In the genomic region with DNA sequence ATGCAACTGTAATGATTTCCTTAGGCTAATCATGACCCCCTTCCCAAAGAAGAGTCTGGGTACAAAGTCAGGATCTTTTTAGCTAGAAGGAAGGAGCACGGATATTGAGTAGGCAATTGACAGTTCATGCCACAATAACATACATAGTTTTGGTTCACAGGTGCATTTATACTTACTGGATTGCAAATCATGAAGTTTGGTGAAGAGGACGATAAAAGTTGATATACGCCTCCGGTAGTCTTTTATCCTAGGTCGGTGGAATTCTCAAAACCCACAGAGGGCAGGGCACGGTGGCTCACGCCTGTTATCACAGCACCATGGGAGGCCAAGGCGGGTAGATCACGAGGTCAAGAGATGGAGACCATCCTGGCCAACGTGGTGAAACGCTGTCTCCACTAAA, we compare ENCODE assay signal across 4 cellular contexts.
"Had no signal": no experiment of that assay in that cellular context is flagged by ENCODE, and none has a peak within 500 bp of the region (broad histone marks: within the 10 kb centered on the region; RNA-seq: fewer than 3 reads in every experiment).

No MANE protein-coding gene starts in this region.

- H3K4me3 Mint-ChIP-seq: IgD-negative memory B cell had no signal

- DNase-seq: IMR-90, KBM-7, KG1 had no signal

- H3K36me3 Mint-ChIP-seq: IgD-negative memory B cell had no signal

- H3K27ac Mint-ChIP-seq: IgD-negative memory B cell had no signal

- H3K9me3 Mint-ChIP-seq: IgD-negative memory B cell had no signal

- H3K4me1 Mint-ChIP-seq: IgD-negative memory B cell had no signal
